1 cellular context compared by ENCODE assay signal in the genomic region with DNA sequence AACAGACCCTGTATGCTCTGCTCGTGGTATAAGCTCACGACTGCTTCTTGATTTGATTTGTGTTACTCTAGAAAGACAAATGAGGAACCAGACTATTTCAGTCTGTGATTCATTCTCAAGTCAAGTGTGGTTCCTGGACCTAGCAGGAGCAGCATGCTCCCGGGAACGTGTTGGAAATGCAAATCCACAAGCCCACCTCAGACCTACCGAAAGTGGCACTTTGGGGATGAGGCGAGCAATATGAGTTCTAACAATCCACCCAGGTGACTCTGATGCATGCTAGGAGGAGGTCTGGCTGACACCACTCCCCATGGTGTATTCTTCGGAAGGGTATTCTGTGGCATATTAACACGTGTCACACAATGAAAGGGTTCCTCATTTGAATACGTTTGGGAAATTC.
TF ChIP-seq lines count a peak whose summit lies in the region.

No MANE protein-coding gene starts in this region.

TF ChIP-seq in GM12878, 131 proteins besides CTCF, POLR2A, EP300 and RAD21 (continued from another document):
- TF ChIP-seq ZBTB33 (IDR thresholded peaks at IDR 0.05) (no peak), ZBED1 (IDR thresholded peaks at IDR 0.05; ENCODE audit: borderline replicate concordance) (no peak)
